Comparison of ENCODE assay signal across 19 cellular contexts in the genomic region with DNA sequence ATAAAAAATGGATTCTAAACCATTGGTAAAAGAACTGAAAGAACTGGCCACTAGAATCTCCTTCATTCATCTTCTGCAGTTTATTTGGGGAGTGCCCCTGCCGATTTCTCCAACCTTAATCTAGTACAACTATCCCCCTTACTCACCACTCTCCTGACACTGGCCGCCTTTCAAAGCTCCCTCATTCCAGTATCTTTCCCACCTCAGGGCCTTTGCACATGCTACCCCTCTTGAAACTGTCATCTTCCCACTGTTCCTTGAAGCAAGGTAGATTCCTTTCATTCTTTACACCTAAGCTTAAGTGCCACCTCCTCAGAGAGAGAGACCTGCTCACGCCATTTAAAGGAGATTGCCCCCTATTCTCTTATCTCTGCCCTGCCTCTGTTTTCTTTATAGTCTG.
DNase-seq lines count a peak whose midpoint lies in the region; ATAC-seq and TF ChIP-seq lines count a peak whose summit lies in the region.
"Had no signal": no experiment of that assay in that cellular context is flagged by ENCODE, and none has a peak within 500 bp of the region (broad histone marks: within the 10 kb centered on the region; RNA-seq: fewer than 3 reads in every experiment).

No MANE protein-coding gene starts in this region.

- H3K4me1 ChIP-seq in SK-N-SH (ENCODE audit: control insufficient read depth in 1 of 2, insufficient read depth in 2 of 2, low read depth in 1 of 2, low read length in 1 of 2) (peaks cover 3 to 15% of the 10 kb centered on the region in 2 experiments), GM23248 (ENCODE audit: insufficient read depth) (peaks cover 72% of the 10 kb centered on the region), mesendoderm (ENCODE audit: control insufficient read depth, low read depth, low read length) (no peaks in the 10 kb centered on the region), Peyer's patch (no peaks in the 10 kb centered on the region)
- H3K4me1 ChIP-seq: BLaER1 treated with 17β-estradiol and CSF1 and Interleukin-3, amounts not matched to agents 10 nM and 100 nM had no signal

- peaks cover 38% of the 10 kb centered on the region for H3K79me2 ChIP-seq in SK-N-SH (ENCODE audit: insufficient read depth)
- peaks cover 73% of the 10 kb centered on the region for H3K79me2 ChIP-seq in GM23248 (ENCODE audit: insufficient read depth)
- H3K79me2 ChIP-seq in mesendoderm (ENCODE audit: control insufficient read depth, insufficient read depth, low read length): no peaks in the 10 kb centered on the region

- in situ Hi-C loops in GM23248 (cut with MboI): no loop called here

- no peak overlapping the region for H2BK120ac ChIP-seq in mesendoderm (ENCODE audit: low read depth, low read length)

- no peak for TF ChIP-seq POLR2A in Peyer's patch (IDR thresholded peaks at IDR 0.05)

- no peak overlapping the region for H2AK5ac ChIP-seq in mesendoderm (ENCODE audit: low read length)

- CTCF ChIA-PET in SK-N-SH (lab: Yijun Ruan, JAX): interaction anchor here (2.6 kb wide), 1 partner anchor 10 kb away, joined by 14 read pairs; no protein-coding TSS in a partner anchor
- CTCF ChIA-PET in WTC11 (lab: Charles Lee): no interaction called here

- H3K4ac ChIP-seq in mesendoderm (ENCODE audit: low read depth, low read length): no peak overlapping the region

- DNase-seq in SK-N-SH (no peak), GM23248 (no peak), WTC11 (ENCODE audit: low spot score) (no peak), mesendoderm (peak; percentile 24), SKM-1 treated with dmso at 0.1 percent for 144 hours (lab: John Stamatoyannopoulos, UW; ENCODE audit: unreplicated experiment) (no peak), Peyer's patch (no peak)
- DNase-seq: CD8-positive, alpha-beta T cell; DMS 273 treated with DMSO at 0.1 percent for 48 hours; DMS53; DND-41; EL had no signal

- H3K36me3 ChIP-seq in SK-N-SH (replicated peaks in 1 of 2; ENCODE audit: control insufficient read depth in 1 of 2, insufficient read depth in 2 of 2, low read length in 1 of 2) (peaks cover 4 to 18% of the 10 kb centered on the region in 2 experiments), GM23248 (ENCODE audit: low read depth) (peaks cover 28% of the 10 kb centered on the region), mesendoderm (ENCODE audit: control insufficient read depth, insufficient read depth, low read length) (no peaks in the 10 kb centered on the region), Peyer's patch (no peaks in the 10 kb centered on the region)
- H3K36me3 ChIP-seq: HAP-1 had no signal

- no peak for ATAC-seq in SK-N-SH treated with all-trans-retinoic acid at 6 μM for 48 hours
- ATAC-seq in WTC11: no peak
- no peak for ATAC-seq in GM18868 (IDR thresholded peaks at IDR 0.05; ENCODE audit: unreplicated experiment)
- ATAC-seq: CD8-positive, alpha-beta T cell; GM12878 had no signal

- H4K5ac ChIP-seq in mesendoderm (ENCODE audit: low read length): no peak overlapping the region

- H3K27ac ChIP-seq in SK-N-SH (ENCODE audit: low read depth in 2 of 2, low read length in 1 of 2) (peak overlapping the region in 1 of 2 experiments; percentile 68; a peak in 2 of 4 replicates), GM23248 (0 out of 2 replicates have a peak overlapping the region, but pooled peaks have one; percentile 71), mesendoderm (ENCODE audit: low read depth, low read length) (no peak overlapping the region), Peyer's patch (no peak overlapping the region)
- H3K27ac ChIP-seq: 22Rv1; BLaER1 treated with 17β-estradiol and CSF1 and Interleukin-3, amounts not matched to agents 10 nM and 100 nM; KMS-11 had no signal

- TF ChIP-seq CTCF in SK-N-SH (IDR thresholded peaks at IDR 0.05) (no peak), WTC11 (IDR thresholded peaks at IDR 0.05) (no peak), Peyer's patch (IDR thresholded peaks at IDR 0.05) (no peak)

- H3K18ac ChIP-seq in mesendoderm (ENCODE audit: low read length): no peak overlapping the region

- H3K23ac ChIP-seq in mesendoderm (ENCODE audit: low read length): no peak overlapping the region

- no peaks in the 10 kb centered on the region for H3K27me3 Mint-ChIP-seq in WTC11 (ENCODE audit: low read depth)
- H3K27me3 Mint-ChIP-seq: B cell had no signal

- H3K9ac ChIP-seq in SK-N-SH (no peak overlapping the region; the same call in 1 of the 2 replicates), GM23248 (no peak overlapping the region), mesendoderm (ENCODE audit: low read length) (no peak overlapping the region)
- H3K9ac ChIP-seq: BLaER1 treated with 17β-estradiol and CSF1 and Interleukin-3, amounts not matched to agents 10 nM and 100 nM; KMS-11 had no signal

- H2AFZ ChIP-seq in SK-N-SH (ENCODE audit: low read depth) (no peak overlapping the region), GM23248 (no peak overlapping the region)

- no peaks in the 10 kb centered on the region for H3K4me1 Mint-ChIP-seq in WTC11
- H3K4me1 Mint-ChIP-seq: B cell had no signal

- no peaks in the 10 kb centered on the region for H3K36me3 Mint-ChIP-seq in WTC11

- no peak overlapping the region for H2BK5ac ChIP-seq in mesendoderm (ENCODE audit: low read length)

- peaks cover 85% of the 10 kb centered on the region for H3F3A ChIP-seq in SK-N-SH (replicated peaks; ENCODE audit: insufficient read depth)
- peaks cover 96% of the 10 kb centered on the region for H3F3A ChIP-seq in GM23248 (ENCODE audit: insufficient read depth)

- H3K9me3 ChIP-seq in SK-N-SH (no peaks in the 10 kb centered on the region), GM23248 (ENCODE audit: low read depth) (no peaks in the 10 kb centered on the region), Peyer's patch (no peaks in the 10 kb centered on the region)
- H3K9me3 ChIP-seq: BLaER1 treated with 17β-estradiol and CSF1 and Interleukin-3, amounts not matched to agents 10 nM and 100 nM; HAP-1 had no signal

- peaks cover 20% of the 10 kb centered on the region for H4K20me1 ChIP-seq in SK-N-SH (ENCODE audit: insufficient read depth)
- H4K20me1 ChIP-seq in GM23248 (ENCODE audit: insufficient read depth): no peaks in the 10 kb centered on the region
- H4K20me1 ChIP-seq: BLaER1 treated with 17β-estradiol and CSF1 and Interleukin-3, amounts not matched to agents 10 nM and 100 nM had no signal

- no peaks in the 10 kb centered on the region for H3K79me1 ChIP-seq in mesendoderm (ENCODE audit: low read length)

- no peak for TF ChIP-seq EP300 in SK-N-SH (IDR thresholded peaks at IDR 0.05; ENCODE audit: borderline replicate concordance in 1 of 2, low read depth in 1 of 2, low read length in 1 of 2)

- no peak overlapping the region for H4K8ac ChIP-seq in mesendoderm (ENCODE audit: low read depth, low read length)

- POLR2A ChIA-PET in SK-N-SH (lab: Yijun Ruan, JAX): no interaction called here
- POLR2A ChIA-PET in WTC11 (lab: Charles Lee): no interaction called here

- no peak overlapping the region for H3K4me3 ChIP-seq in SK-N-SH (ENCODE audit: low read depth in 2 of 2, low read length in 1 of 2)
- no peak overlapping the region for H3K4me3 ChIP-seq in GM23248
- H3K4me3 ChIP-seq in mesendoderm (ENCODE audit: low read length): no peak overlapping the region
- no peak overlapping the region for H3K4me3 ChIP-seq in Peyer's patch
- H3K4me3 ChIP-seq: BLaER1 treated with 17β-estradiol and CSF1 and Interleukin-3, amounts not matched to agents 10 nM and 100 nM; GM12878; HAP-1 had no signal

- H3K4me2 ChIP-seq in SK-N-SH (no peak overlapping the region), GM23248 (ENCODE audit: unreplicated experiment) (no peak overlapping the region), mesendoderm (ENCODE audit: low read length) (no peak overlapping the region)
- H3K4me2 ChIP-seq: BLaER1 treated with 17β-estradiol and CSF1 and Interleukin-3, amounts not matched to agents 10 nM and 100 nM; KMS-11 had no signal

- no peak overlapping the region for H3K27ac Mint-ChIP-seq in WTC11
- H3K27ac Mint-ChIP-seq: B cell; CD8-positive, alpha-beta T cell had no signal

- H3K9me2 ChIP-seq in SK-N-SH (no peaks in the 10 kb centered on the region), GM23248 (ENCODE audit: insufficient read depth) (no peaks in the 10 kb centered on the region)

- H3K27me3 ChIP-seq in SK-N-SH (ENCODE audit: insufficient read depth) (no peaks in the 10 kb centered on the region), GM23248 (replicated peaks; ENCODE audit: insufficient read depth) (no peaks in the 10 kb centered on the region), mesendoderm (ENCODE audit: insufficient read depth, low read length, poor library complexity) (no peaks in the 10 kb centered on the region), Peyer's patch (no peaks in the 10 kb centered on the region)
- H3K27me3 ChIP-seq: BLaER1 treated with 17β-estradiol and CSF1 and Interleukin-3, amounts not matched to agents 10 nM and 100 nM had no signal

- H3K4me3 Mint-ChIP-seq in WTC11: no peak overlapping the region
- H3K4me3 Mint-ChIP-seq: B cell; CD8-positive, alpha-beta T cell had no signal

- no peak for TF ChIP-seq RAD21 in SK-N-SH (IDR thresholded peaks at IDR 0.05; ENCODE audit: low read length)

- H3K56ac ChIP-seq in mesendoderm (ENCODE audit: low read length): no peak overlapping the region

- no peak overlapping the region for H2BK15ac ChIP-seq in mesendoderm (replicated peaks; ENCODE audit: low read depth)

- H3K9me3 Mint-ChIP-seq in WTC11: peaks cover 5% of the 10 kb centered on the region
- H3K9me3 Mint-ChIP-seq: CD8-positive, alpha-beta T cell had no signal

- 80% methylated on average over 3 of the region's 3 CpGs for WGBS in SK-N-SH (ENCODE audit: low lambda C conversion rate)
- 92 to 98% methylated on average over 3 of the region's 3 CpGs for WGBS in GM23248 (ENCODE audit: low coverage in 1 of 2, low lambda C conversion rate in 2 of 2, missing lambda C conversion rate in 2 of 2), 2 experiments
- no CpG with 5 or more reads among the region's 3 CpGs for WGBS in mesendoderm (ENCODE audit: extremely low coverage, insufficient coverage, low lambda C conversion rate)

TF ChIP-seq in SK-N-SH, 30 proteins besides CTCF, POLR2A, EP300 and RAD21 (continues in another document):
- TF ChIP-seq SIN3A (IDR thresholded peaks at IDR 0.05; ENCODE audit: borderline replicate concordance, low read depth, low read length): peak; percentile 48; the same call in 1 of the 2 replicates
- no peak for TF ChIP-seq POLR2AphosphoS5 (IDR thresholded peaks at IDR 0.05; ENCODE audit: low read depth, low read length)

TF ChIP-seq in SK-N-SH treated with all-trans-retinoic acid at 6 μM for 48 hours, 23 proteins besides CTCF, POLR2A, EP300 and RAD21 (continues in another document):
- TF ChIP-seq OSR1 (CRISPR knock-in tag; IDR thresholded peaks at IDR 0.05): no peak

TF ChIP-seq in WTC11, 78 proteins besides CTCF, POLR2A, EP300 and RAD21 (continues in another document):
- TF ChIP-seq ZNF263 (CRISPR knock-in tag; IDR thresholded peaks at IDR 0.05; ENCODE audit: low read depth) (no peak), NR3C1 (CRISPR knock-in tag; conservative IDR thresholded peaks at IDR 0.05; ENCODE audit: low read depth) (no peak), GTF2I (CRISPR knock-in tag; conservative IDR thresholded peaks at IDR 0.05) (peak; percentile 67; the same call in 1 of the 2 replicates), FOXK1 (CRISPR knock-in tag; IDR thresholded peaks at IDR 0.05) (no peak)
